ENCODE assay signal across 1 cellular context in genomic region chr19:902446-903226, GRCh38.
A peak's percentile ranks its signal among the peaks of the same experiment; 100 is the strongest.
TF ChIP-seq lines count a peak whose summit lies in the region.

No MANE protein-coding gene starts in this region.

TF ChIP-seq in H1, 55 proteins besides CTCF, POLR2A, EP300 and RAD21:
- TF ChIP-seq KDM1A (IDR thresholded peaks at IDR 0.05; ENCODE audit: borderline replicate concordance, low read length), result peak; percentile 63; the same call in 1 of the 2 replicates
- no peak for TF ChIP-seq ZNF274 (IDR thresholded peaks at IDR 0.05; ENCODE audit: borderline replicate concordance, extremely low read depth, low read length)
